ENCODE assay signal across 9 cellular contexts in the genomic region with DNA sequence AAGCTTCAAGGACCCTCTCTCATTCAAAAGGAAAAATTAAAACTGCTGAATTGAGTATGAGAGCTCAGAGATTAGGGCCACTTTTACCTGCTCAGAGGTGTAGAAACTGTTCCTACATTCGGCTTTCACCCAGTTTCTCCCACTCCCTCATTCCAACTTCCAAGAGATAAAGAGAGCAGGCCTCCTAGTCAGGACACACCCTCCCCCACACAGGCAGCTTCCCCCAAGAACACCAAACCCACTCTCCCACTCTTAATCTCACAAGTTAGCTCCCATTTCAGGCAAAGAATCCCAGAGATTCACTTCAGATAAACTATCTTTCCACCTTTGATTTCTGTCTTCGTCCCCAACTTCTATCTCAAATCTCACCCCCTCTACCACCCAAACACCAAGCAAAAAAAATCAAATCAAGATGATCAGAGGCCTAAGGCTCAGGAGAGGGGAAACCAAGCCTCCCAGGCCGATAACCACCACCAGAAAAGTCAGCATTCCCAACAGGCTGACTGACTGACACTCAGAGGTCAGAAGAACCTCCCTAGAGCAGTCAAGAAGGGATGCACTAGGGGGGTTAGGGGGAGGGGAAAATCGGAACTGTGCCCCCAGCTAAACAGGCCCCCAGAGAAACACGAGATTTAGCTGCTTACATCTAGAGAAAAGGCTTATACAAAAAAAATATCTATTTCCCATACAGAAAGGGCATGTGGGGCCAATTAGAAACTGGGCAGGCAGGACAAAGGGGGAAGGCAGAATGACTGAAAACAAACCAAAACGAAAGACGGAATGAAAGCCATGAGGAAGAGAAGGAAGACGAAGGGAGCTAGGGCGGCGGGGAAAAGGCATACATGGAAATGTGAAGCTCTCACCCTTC. TPM values are rescaled to one million over a fixed set of nuclear protein-coding genes. Genes with fewer than 3 reads are reported as not detected.
DNase-seq lines count a peak whose midpoint lies in the region; ATAC-seq and TF ChIP-seq lines count a peak whose summit lies in the region.
"Had no signal": no experiment of that assay in that cellular context is flagged by ENCODE, and none has a peak within 500 bp of the region (broad histone marks: within the 10 kb centered on the region; RNA-seq: fewer than 3 reads in every experiment).

No MANE protein-coding gene starts in this region.

- no peak for TF ChIP-seq RAD21 in liver (IDR thresholded peaks at IDR 0.05)

- H3K4me1 Mint-ChIP-seq in activated T-cell treated with anti-CD3 and anti-CD28 coated beads, Interleukin-2, amount 50 U/mL, for 24 hours (ENCODE audit: low read depth) = peaks cover 43% of the 10 kb centered on the region

- H3K36me3 ChIP-seq in liver (ENCODE audit: control insufficient read depth in 4 of 4, insufficient read depth in 3 of 4, low read depth in 1 of 4, low read length in 3 of 4) = peaks cover 6 to 44% (median 33%) of the 10 kb centered on the region in 4 donors
- peaks cover 46 to 62% (median 55%) of the 10 kb centered on the region in 3 donors for H3K36me3 ChIP-seq in tibial artery

- no peak for ATAC-seq in HG03354 (IDR thresholded peaks at IDR 0.05; ENCODE audit: poor library complexity, severe bottlenecking, unreplicated experiment)

- DNase-seq in activated T-cell treated with anti-CD3 and anti-CD28 coated beads, Interleukin-2, amount 50 U/mL, for 24 hours = no peak
- no peak for DNase-seq in activated T-cell treated with anti-CD3 and anti-CD28 coated beads, Interleukin-2, amount 50 U/mL, for 1 hour
- DNase-seq in tibial artery (no peak), kidney tubule cell (ENCODE audit: low spot score) (no peak), NCI-H187 treated with DMSO at 0.1 percent for 48 hours (lab: John Stamatoyannopoulos, UW) (no peak)

- peak overlapping the region in 1 of 2 donors; percentile 57 for H3K9ac ChIP-seq in liver (ENCODE audit: low read depth in 1 of 2, low read length in 2 of 2)

- intact Hi-C loops in tibial artery (cut with DNase I; ENCODE audit: low total_unique reads) = no loop called here

- H3K27me3 ChIP-seq in liver (ENCODE audit: control insufficient read depth in 4 of 4, insufficient read depth in 4 of 4, low read length in 3 of 4) (no peaks in the 10 kb centered on the region), tibial artery (no peaks in the 10 kb centered on the region)

- H3K4me1 ChIP-seq in liver (ENCODE audit: control insufficient read depth in 4 of 4, insufficient read depth in 4 of 4, low read length in 3 of 4) = peaks cover 2 to 29% (median 20%) of the 10 kb centered on the region in 4 donors
- peaks cover 0 to 44% (median 28%) of the 10 kb centered on the region in 4 donors for H3K4me1 ChIP-seq in tibial artery

- peak overlapping the region; percentile 98 for H3K4me3 Mint-ChIP-seq in activated T-cell treated with anti-CD3 and anti-CD28 coated beads, Interleukin-2, amount 50 U/mL, for 24 hours

- H3K9me3 ChIP-seq in liver (ENCODE audit: control insufficient read depth in 4 of 4, low read length in 3 of 4) (no peaks in the 10 kb centered on the region), tibial artery (no peaks in the 10 kb centered on the region)

- peak overlapping the region; percentile 97 for H3K27ac Mint-ChIP-seq in activated T-cell treated with anti-CD3 and anti-CD28 coated beads, Interleukin-2, amount 50 U/mL, for 24 hours

- 18% methylated on average over 10 of the region's 10 CpGs for WGBS in liver

- TF ChIP-seq CTCF in liver (IDR thresholded peaks at IDR 0.05; ENCODE audit: low read depth, low read length, missing input control) (no peak), tibial artery (IDR thresholded peaks at IDR 0.05) (no peak)

- no peaks in the 10 kb centered on the region for H3K9me3 Mint-ChIP-seq in activated T-cell treated with anti-CD3 and anti-CD28 coated beads, Interleukin-2, amount 50 U/mL, for 24 hours

- no peaks in the 10 kb centered on the region for H3K27me3 Mint-ChIP-seq in activated T-cell treated with anti-CD3 and anti-CD28 coated beads, Interleukin-2, amount 50 U/mL, for 24 hours

- H3K27ac ChIP-seq in angular gyrus (ENCODE audit: low read depth, low read length) (peak overlapping the region; percentile 95), liver (ENCODE audit: low read depth in 1 of 2, low read length in 2 of 2) (peak overlapping the region; percentile 70 to 74), tibial artery (peak overlapping the region; percentile 74 to 83)

- H3K4me3 ChIP-seq in liver (ENCODE audit: low read depth in 1 of 3, low read length in 3 of 3) (peak overlapping the region in 2 of 3 donors; percentile 68 to 77), tibial artery (peak overlapping the region; percentile 56 to 60)

- peaks cover 94% of the 10 kb centered on the region for H3K36me3 Mint-ChIP-seq in activated T-cell treated with anti-CD3 and anti-CD28 coated beads, Interleukin-2, amount 50 U/mL, for 24 hours (ENCODE audit: low read depth)

TF ChIP-seq in liver, 16 proteins besides CTCF, POLR2A, EP300 and RAD21:
- TF ChIP-seq EGR1 (IDR thresholded peaks at IDR 0.05; ENCODE audit: low read depth in 2 of 2) = no peak
- TF ChIP-seq ZBTB33 (IDR thresholded peaks at IDR 0.05) = no peak
- TF ChIP-seq TAF1 (conservative IDR thresholded peaks at IDR 0.05) = no peak
- no peak for TF ChIP-seq FOXA1 (IDR thresholded peaks at IDR 0.05)
- no peak for TF ChIP-seq MAX (IDR thresholded peaks at IDR 0.05)
- no peak for TF ChIP-seq FOXA2 (IDR thresholded peaks at IDR 0.05)

RNA-seq across cellular contexts. Expression of gene CDH24, which starts 13.2 kb away (rescaled TPM):
- total RNA-seq in liver = under 1 TPM; 0.23 to 0.50 TPM
- polyA plus RNA-seq in liver = under 1 TPM in 1 of 2 donors, not detected in 1; 0.38 TPM

RNA-seq across cellular contexts. Expression of gene ACIN1, which starts 24.4 kb away (rescaled TPM):
- total RNA-seq in liver = 10 to 100 TPM; 49.3 to 50.6 TPM
- polyA plus RNA-seq in liver = 10 to 100 TPM in 1 of 2 donors, 1 to 10 TPM in 1; 8.1 to 24.9 TPM

RNA-seq across cellular contexts. Expression of gene C14orf119, which starts 24.8 kb away (rescaled TPM):
- total RNA-seq in liver = 10 to 100 TPM in 1 of 2 donors, 1 to 10 TPM in 1; 9.0 to 16.1 TPM
- 10 to 100 TPM; 19.3 to 27.1 TPM for polyA plus RNA-seq in liver

RNA-seq across cellular contexts. Expression of gene PSMB11, which starts 28.5 kb away (rescaled TPM):
- total RNA-seq in liver = not detected
- polyA plus RNA-seq in liver = not detected
- total RNA-seq: Daoy had no signal

RNA-seq across cellular contexts. Expression of gene CIROP, which starts 34.3 kb away (rescaled TPM):
- total RNA-seq in liver = not detected
- polyA plus RNA-seq in liver = not detected
- total RNA-seq: Daoy had no signal
